ENCODE assay signal across 8 cellular contexts in genomic region chr20:13546497-13547131, GRCh38.
DNase-seq lines count a peak whose midpoint lies in the region; ATAC-seq lines count a peak whose summit lies in the region.

No MANE protein-coding gene starts in this region.

- peaks cover 2% of the 10 kb centered on the region for H3K4me1 Mint-ChIP-seq in activated CD4-positive, alpha-beta T cell treated with anti-CD3 and anti-CD28 coated beads, Interleukin-2, amount 10 ng/mL, durations not matched to agents 24 days and 14 days

- no peak overlapping the region for H3K27ac Mint-ChIP-seq in activated CD4-positive, alpha-beta T cell treated with anti-CD3 and anti-CD28 coated beads, Interleukin-2, amount 10 ng/mL, durations not matched to agents 24 days and 14 days

- H3K36me3 Mint-ChIP-seq in activated CD4-positive, alpha-beta T cell treated with anti-CD3 and anti-CD28 coated beads, Interleukin-2, amount 10 ng/mL, durations not matched to agents 24 days and 14 days (ENCODE audit: low read depth), result no peaks in the 10 kb centered on the region

- ATAC-seq in Right ventricle myocardium inferior (no peak), HG03045 (IDR thresholded peaks at IDR 0.05; ENCODE audit: unreplicated experiment) (peak; percentile 85)

- H3K4me3 Mint-ChIP-seq in activated CD4-positive, alpha-beta T cell treated with anti-CD3 and anti-CD28 coated beads, Interleukin-2, amount 10 ng/mL, durations not matched to agents 24 days and 14 days, result no peak overlapping the region

- H3K27me3 Mint-ChIP-seq in activated CD4-positive, alpha-beta T cell treated with anti-CD3 and anti-CD28 coated beads, Interleukin-2, amount 10 ng/mL, durations not matched to agents 24 days and 14 days, result no peaks in the 10 kb centered on the region

- H3K9me3 Mint-ChIP-seq in activated CD4-positive, alpha-beta T cell treated with anti-CD3 and anti-CD28 coated beads, Interleukin-2, amount 10 ng/mL, durations not matched to agents 24 days and 14 days, result no peaks in the 10 kb centered on the region

- intact Hi-C loops in Right ventricle myocardium inferior (cut with DNase I), result loop anchor here (5.0 kb wide), 1 partner anchor 429 kb away; no protein-coding TSS in a partner anchor
- intact Hi-C loops in cardiac septum (cut with DNase I), result loop anchor here (5.0 kb wide), 1 partner anchor 429 kb away; no protein-coding TSS in a partner anchor
- intact Hi-C loops in activated CD4-positive, alpha-beta T cell treated with anti-CD3 and anti-CD28 coated beads, Interleukin-2, amount 10 ng/mL, durations not matched to agents 24 days and 14 days (cut with micrococcal nuclease), result loop anchor here (1.0 to 5.0 kb wide), 3 partner anchors 219 to 427 kb away; no protein-coding TSS in a partner anchor

- peak; percentile 67 for DNase-seq in Right ventricle myocardium inferior (ENCODE audit: missing footprints)
- no peak for DNase-seq in cardiac septum (ENCODE audit: low spot score)
- peak; percentile 66 for DNase-seq in NCI-H2227 treated with DMSO at 0.1 percent for 48 hours (lab: John Stamatoyannopoulos, UW)
- DNase-seq in activated CD4-positive, alpha-beta T cell treated with anti-CD3 and anti-CD28 coated beads, Interleukin-2, amount 10 ng/mL, durations not matched to agents 24 days and 14 days, result peak; percentile 90
- DNase-seq in dermis microvascular lymphatic vessel endothelial cell (ENCODE audit: low read depth in 2 of 2), result peak; percentile 61 to 77
- peak; percentile 70 to 83 for DNase-seq in lung microvascular endothelial cell (ENCODE audit: low read depth in 2 of 2)
- DNase-seq in stimulated activated CD8-positive, alpha-beta memory T cell treated with anti-CD3 and anti-CD28 coated beads, Interleukin-15, amount 100 ng/mL, for 4 hours (ENCODE audit: low read depth in 2 of 2), result peak; percentile 9 to 44
